Comparison of ENCODE assay signal across 1 cellular context in genomic region chr3:39446444-39446843, GRCh38.
TF ChIP-seq lines count a peak whose summit lies in the region.

No MANE protein-coding gene starts in this region.

TF ChIP-seq in K562, 482 proteins besides CTCF, POLR2A, EP300 and RAD21 (continued from another document):
- TF ChIP-seq ZSCAN29 (IDR thresholded peaks at IDR 0.05) (no peak), FOXA1 (IDR thresholded peaks at IDR 0.05; ENCODE audit: borderline replicate concordance) (no peak), FOSL1 (tag; conservative IDR thresholded peaks at IDR 0.05) (peak; percentile 77), TEAD1 (CRISPR knock-in tag; IDR thresholded peaks at IDR 0.05) (0 out of 4 replicates have a peak, but pooled peaks of 1 of the 2 experiments have one; percentile 56), CHAMP1 (IDR thresholded peaks at IDR 0.05) (no peak)
